Comparison of ENCODE assay signal across 8 cellular contexts in genomic region chr2:73283545-73284295, GRCh38. TPM values are rescaled to one million over a fixed set of nuclear protein-coding genes. Genes with fewer than 3 reads are reported as not detected.
A peak's percentile ranks its signal among the peaks of the same experiment; 100 is the strongest.
DNase-seq lines count a peak whose midpoint lies in the region; ATAC-seq and TF ChIP-seq lines count a peak whose summit lies in the region.

No MANE protein-coding gene starts in this region.

- POLR2A ChIA-PET in CD4-positive, alpha-beta T cell (lab: Charles Lee), result interaction anchor here (0.8 to 2.9 kb wide), 4 partner anchors 9 to 1952 kb away, joined by 3 to 25 read pairs (median 6); partner anchors contain the start of genes CCT7, EGR4, PRADC1 and ZNF638
- POLR2A ChIA-PET in activated CD4-positive, alpha-beta memory T cell treated with anti-CD3 and anti-CD28 coated beads, Interleukin-2, amount 10 ng/mL, durations not matched to agents 7 days and 5 days (lab: Charles Lee), result interaction anchor here (1.9 kb wide), 1 partner anchor 50 kb away, joined by 9 read pairs; the partner anchor contains the start of genes CCT7 and PRADC1

- peak overlapping the region; percentile 91 for H3K4me3 Mint-ChIP-seq in CD4-positive, alpha-beta T cell
- peak overlapping the region; percentile 76 for H3K4me3 Mint-ChIP-seq in activated CD4-positive, alpha-beta memory T cell treated with anti-CD3 and anti-CD28 coated beads, Interleukin-2, amount 10 ng/mL, durations not matched to agents 7 days and 5 days

- H3K27me3 Mint-ChIP-seq in CD4-positive, alpha-beta T cell, result peaks cover 7% of the 10 kb centered on the region
- H3K27me3 Mint-ChIP-seq in activated CD4-positive, alpha-beta memory T cell treated with anti-CD3 and anti-CD28 coated beads, Interleukin-2, amount 10 ng/mL, durations not matched to agents 7 days and 5 days, result peaks cover 13% of the 10 kb centered on the region

- intact Hi-C loops in CD4-positive, alpha-beta T cell (cut with DNase I, micrococcal nuclease), result loop anchor here in 1 of 2 experiments (2.0 to 10.0 kb wide), 6 partner anchors 49 to 1671 kb away; partner anchors contain the start of genes ALMS1, CCT7, EXOC6B and POLE4
- intact Hi-C loops in prostate gland (cut with DNase I), result no loop called here

- ATAC-seq in CD4-positive, alpha-beta T cell (ENCODE audit: poor library complexity), result peak; percentile 42
- peak; percentile 21 for ATAC-seq in GM19397 (IDR thresholded peaks at IDR 0.05; ENCODE audit: unreplicated experiment)
- ATAC-seq in HG03521 (IDR thresholded peaks at IDR 0.05; ENCODE audit: unreplicated experiment), result peak; percentile 9

- H3K4me1 ChIP-seq in prostate gland (replicated peaks), result no peaks in the 10 kb centered on the region

- no peak overlapping the region for H3K27ac ChIP-seq in CD4-positive, alpha-beta T cell (ENCODE audit: low read depth, low read length)
- H3K27ac ChIP-seq in prostate gland, result no peak overlapping the region

- TF ChIP-seq CTCF in CD4-positive, alpha-beta T cell (IDR thresholded peaks at IDR 0.05), result no peak
- TF ChIP-seq CTCF in foreskin fibroblast (IDR thresholded peaks at IDR 0.05; ENCODE audit: low read depth, low read length) (no peak), prostate gland (IDR thresholded peaks at IDR 0.05) (no peak)

- H3K9me3 ChIP-seq in CD4-positive, alpha-beta T cell (ENCODE audit: control insufficient read depth, low read length), result no peaks in the 10 kb centered on the region
- H3K9me3 ChIP-seq in prostate gland, result no peaks in the 10 kb centered on the region

- TF ChIP-seq POLR2A in prostate gland (IDR thresholded peaks at IDR 0.05), result no peak

- no peak for DNase-seq in CD4-positive, alpha-beta T cell
- no peak for DNase-seq in activated CD4-positive, alpha-beta memory T cell treated with anti-CD3 and anti-CD28 coated beads, Interleukin-2, amount 10 ng/mL, durations not matched to agents 7 days and 5 days
- DNase-seq in foreskin fibroblast, result no peak
- DNase-seq in prostate gland (ENCODE audit: low spot score), result no peak
- no peak for DNase-seq in NCI-H1436 (lab: John Stamatoyannopoulos, UW)
- no peak for DNase-seq in NCI-H1092 (lab: John Stamatoyannopoulos, UW)

- H3K4me1 Mint-ChIP-seq in CD4-positive, alpha-beta T cell (ENCODE audit: low read depth), result peaks cover 22% of the 10 kb centered on the region
- peaks cover 20% of the 10 kb centered on the region for H3K4me1 Mint-ChIP-seq in activated CD4-positive, alpha-beta memory T cell treated with anti-CD3 and anti-CD28 coated beads, Interleukin-2, amount 10 ng/mL, durations not matched to agents 7 days and 5 days

- CTCF ChIA-PET in CD4-positive, alpha-beta T cell (lab: Charles Lee), result no interaction called here
- CTCF ChIA-PET in activated CD4-positive, alpha-beta memory T cell treated with anti-CD3 and anti-CD28 coated beads, Interleukin-2, amount 10 ng/mL, durations not matched to agents 7 days and 5 days (lab: Charles Lee), result interaction anchor here (1.0 kb wide), 1 partner anchor 10 kb away, joined by 3 read pairs; no protein-coding TSS in a partner anchor

- H3K36me3 Mint-ChIP-seq in CD4-positive, alpha-beta T cell (ENCODE audit: low read depth), result no peaks in the 10 kb centered on the region
- peaks cover 5% of the 10 kb centered on the region for H3K36me3 Mint-ChIP-seq in activated CD4-positive, alpha-beta memory T cell treated with anti-CD3 and anti-CD28 coated beads, Interleukin-2, amount 10 ng/mL, durations not matched to agents 7 days and 5 days (ENCODE audit: low read depth)

- peak overlapping the region; percentile 37 for H3K27ac Mint-ChIP-seq in CD4-positive, alpha-beta T cell
- H3K27ac Mint-ChIP-seq in activated CD4-positive, alpha-beta memory T cell treated with anti-CD3 and anti-CD28 coated beads, Interleukin-2, amount 10 ng/mL, durations not matched to agents 7 days and 5 days, result no peak overlapping the region

- WGBS in prostate gland, result 5% methylated on average over 39 of the region's 43 CpGs

- no peaks in the 10 kb centered on the region for H3K27me3 ChIP-seq in CD4-positive, alpha-beta T cell (ENCODE audit: control insufficient read depth, insufficient read depth, low read length)
- no peaks in the 10 kb centered on the region for H3K27me3 ChIP-seq in prostate gland (replicated peaks; ENCODE audit: insufficient read depth)

- peak overlapping the region; percentile 62 to 63 for H3K4me3 ChIP-seq in foreskin fibroblast (ENCODE audit: low read depth in 1 of 2, low read length in 2 of 2)
- peak overlapping the region; percentile 46 to 57 for H3K4me3 ChIP-seq in prostate gland

- H3K9me3 Mint-ChIP-seq in CD4-positive, alpha-beta T cell, result no peaks in the 10 kb centered on the region
- H3K9me3 Mint-ChIP-seq in activated CD4-positive, alpha-beta memory T cell treated with anti-CD3 and anti-CD28 coated beads, Interleukin-2, amount 10 ng/mL, durations not matched to agents 7 days and 5 days, result no peaks in the 10 kb centered on the region

- no peaks in the 10 kb centered on the region for H3K36me3 ChIP-seq in prostate gland

RNA-seq across cellular contexts. Expression of gene FBXO41, which starts 0.6 kb away (rescaled TPM):
- total RNA-seq in CD4-positive, alpha-beta T cell, result 10 to 100 TPM; 14.0 to 16.0 TPM
- 10 to 100 TPM; 12.0 to 13.3 TPM for total RNA-seq in activated CD4-positive, alpha-beta memory T cell treated with anti-CD3 and anti-CD28 coated beads, Interleukin-2, amount 10 ng/mL, durations not matched to agents 7 days and 5 days
- total RNA-seq in prostate gland, result 1 to 10 TPM; 4.2 to 7.4 TPM

RNA-seq across cellular contexts. Expression of gene EGR4, which starts 9.6 kb away (rescaled TPM):
- under 1 TPM; 0.14 to 0.17 TPM for total RNA-seq in CD4-positive, alpha-beta T cell
- total RNA-seq in activated CD4-positive, alpha-beta memory T cell treated with anti-CD3 and anti-CD28 coated beads, Interleukin-2, amount 10 ng/mL, durations not matched to agents 7 days and 5 days, result not detected
- 10 to 100 TPM in 1 of 2 donors, not detected in 1; 11.4 TPM for total RNA-seq in prostate gland

RNA-seq across cellular contexts. Expression of gene CCT7, which starts 49.6 kb away (rescaled TPM):
- 10 to 100 TPM; 86.9 to 96.9 TPM for total RNA-seq in CD4-positive, alpha-beta T cell
- total RNA-seq in activated CD4-positive, alpha-beta memory T cell treated with anti-CD3 and anti-CD28 coated beads, Interleukin-2, amount 10 ng/mL, durations not matched to agents 7 days and 5 days, result 100 to 1,000 TPM; 259 to 262 TPM
- 100 to 1,000 TPM; 206 to 242 TPM for total RNA-seq in prostate gland

RNA-seq across cellular contexts. Expression of gene PRADC1, which starts 50.7 kb away (rescaled TPM):
- 1 to 10 TPM; 2.9 to 3.0 TPM for total RNA-seq in CD4-positive, alpha-beta T cell
- 10 to 100 TPM; 10.1 to 10.7 TPM for total RNA-seq in activated CD4-positive, alpha-beta memory T cell treated with anti-CD3 and anti-CD28 coated beads, Interleukin-2, amount 10 ng/mL, durations not matched to agents 7 days and 5 days
- total RNA-seq in prostate gland, result 10 to 100 TPM; 21.4 to 26.3 TPM
